30 cellular contexts compared by ENCODE assay signal in genomic region chr13:32501058-32501457, GRCh38.
"Had no signal": no experiment of that assay in that cellular context is flagged by ENCODE, and none has a peak within 500 bp of the region (broad histone marks: within the 10 kb centered on the region; RNA-seq: fewer than 3 reads in every experiment).

No MANE protein-coding gene starts in this region.

- H3K9me3 ChIP-seq: body of pancreas, heart left ventricle, left ventricle myocardium inferior, mucosa of descending colon, stomach, tibial nerve had no signal

- H3K4me3 ChIP-seq: body of pancreas, cardiac muscle cell, coronary artery, dorsolateral prefrontal cortex, heart left ventricle, left ventricle myocardium inferior, lung, mucosa of descending colon, stomach, tibial nerve had no signal

- DNase-seq: activated CD4-positive, alpha-beta T cell treated with anti-CD3 and anti-CD28 coated beads for 48 hours; activated CD4-positive, alpha-beta T cell treated with anti-CD3 and anti-CD28 coated beads, Interleukin-2, amount 50 U/mL, for 48 hours; activated CD8-positive, alpha-beta memory T cell treated with anti-CD3 and anti-CD28 coated beads for 24 hours; activated effector memory CD4-positive, alpha-beta T cell treated with Interleukin-2 at 50 U/mL for 16 hours; activated naive CD4-positive, alpha-beta T cell treated with anti-CD3 and anti-CD28 coated beads, Interleukin-2, amount 10 ng/mL, durations not matched to agents 7 days and 5 days; aorta; body of pancreas; cerebellar nuclear complex; dorsolateral prefrontal cortex; effector memory CD4-positive, alpha-beta T cell; heart left ventricle; hypothalamus; immature natural killer cell; kidney glomerular epithelial cell; left ventricle myocardium inferior; mucosa of descending colon; posterior cingulate gyrus; right cardiac atrium; stimulated activated CD4-positive, alpha-beta T cell treated with anti-CD3 and anti-CD28 coated beads, Interleukin-15, amount 100 ng/mL, for 24 hours; stimulated activated CD4-positive, alpha-beta T cell treated with anti-CD3 and anti-CD28 coated beads, Interleukin-2, amount 100 ng/mL, for 24 hours; stimulated activated naive B cell treated with anti-CD40 and anti-IgM and Interleukin-4, amounts not matched to agents 10 μg/mL and 1 μg/mL and 100 μg/mL, for 72 hours; stomach; T-helper 9 cell had no signal

- H3K27ac ChIP-seq: body of pancreas, cardiac muscle cell, coronary artery, dorsolateral prefrontal cortex, heart left ventricle, left ventricle myocardium inferior, stomach, tibial nerve, VCaP had no signal

- ATAC-seq: activated CD4-positive, CD25-positive, alpha-beta regulatory T cell treated with anti-CD3 and anti-CD28 coated beads, Interleukin-2, amount 50 U/mL, for 24 hours; body of pancreas; heart left ventricle; mucosa of descending colon; right cardiac atrium; stimulated activated naive B cell treated with anti-CD40 and anti-IgM and Interleukin-4, amounts not matched to agents 10 μg/mL and 1 μg/mL and 100 μg/mL, for 72 hours had no signal

- FAIRE-seq: TTC549 had no signal

- H3K27me3 ChIP-seq: body of pancreas, cardiac muscle cell, dorsolateral prefrontal cortex, heart left ventricle, stomach, tibial nerve had no signal

- H3K4me1 ChIP-seq: body of pancreas had no signal
